In the genomic region with DNA sequence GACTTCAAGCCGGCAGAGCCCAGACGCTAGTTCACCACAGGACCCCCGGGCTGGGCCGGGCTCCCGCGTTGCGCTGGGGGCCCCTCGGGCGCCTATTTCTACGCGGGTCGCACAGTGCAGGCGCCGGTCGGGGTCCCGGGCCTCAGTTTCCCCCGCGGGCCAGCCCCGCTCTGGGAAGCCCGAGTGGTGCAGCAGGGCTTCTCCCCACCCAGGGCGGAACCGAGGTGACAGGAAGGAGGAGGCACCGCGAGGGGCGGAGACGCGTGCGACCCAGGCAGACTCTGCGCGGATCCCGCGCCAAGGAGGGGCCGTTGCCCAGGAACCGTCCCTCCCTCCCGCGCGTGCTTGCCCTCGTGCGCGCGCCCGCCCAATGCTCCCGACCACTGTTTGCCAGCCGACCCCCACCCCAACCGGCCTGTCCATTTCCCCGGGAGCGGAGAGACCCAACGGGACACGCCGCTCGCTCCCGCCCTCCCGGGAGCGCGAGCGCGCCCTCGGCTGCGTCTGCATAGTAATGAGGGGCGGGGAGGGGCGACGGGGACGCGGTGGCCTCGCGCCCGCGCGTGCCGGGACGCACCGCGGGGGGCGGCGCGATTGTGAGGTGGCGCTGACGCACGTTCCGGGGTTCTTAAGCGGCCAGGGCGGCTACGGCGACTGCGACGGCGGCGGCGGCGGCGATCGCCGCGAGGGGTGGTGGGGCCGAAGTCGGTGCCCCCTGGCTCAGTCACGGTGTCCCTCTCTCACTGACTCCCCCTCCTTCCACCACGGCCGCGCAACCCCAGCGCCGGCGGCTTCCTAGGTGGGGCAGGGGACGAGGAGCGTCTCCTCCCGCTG, we compare ENCODE assay signal across 8 cellular contexts. TPM values are rescaled to one million over a fixed set of nuclear protein-coding genes. Genes with fewer than 3 reads are reported as not detected.
DNase-seq lines count a peak whose midpoint lies in the region; ATAC-seq and TF ChIP-seq lines count a peak whose summit lies in the region.

Gene CPEB2 (plus strand): TSS at position 657 of the 834 bp plus-strand sequence. CDS start 193 bp downstream, outside the sequence.

- TF ChIP-seq RAD21 in Ishikawa (IDR thresholded peaks at IDR 0.05; ENCODE audit: low read depth): no peak

- TF ChIP-seq CTCF in DND-41 (IDR thresholded peaks at IDR 0.05; ENCODE audit: borderline replicate concordance, extremely low read depth, low read length, poor library complexity, severe bottlenecking) (no peak), fibroblast of mammary gland (conservative IDR thresholded peaks at IDR 0.05; ENCODE audit: control insufficient read depth, insufficient read depth, low read depth, low read length) (no peak)

- DNase-seq in DND-41 (peak; percentile 88), fibroblast of mammary gland (ENCODE audit: low read depth) (peak; percentile 94)
- DNase-seq in activated T-helper 9 cell treated with anti-CD3 and anti-CD28 coated beads, Interleukin-2, amount 50 U/mL, for 16 hours (ENCODE audit: low read depth): peak; percentile 87
- peak; percentile 94 for DNase-seq in natural killer cell treated with Interleukin-12 subunit alpha and Interleukin-12 subunit beta and Interleukin-15 and Interleukin-18, amount 100 ng/mL, for 72 hours (ENCODE audit: low spot score)
- DNase-seq in stimulated activated naive CD4-positive, alpha-beta T cell treated with Interleukin-2 at 50 U/mL for 16 hours (lab: John Stamatoyannopoulos, UW): peak; percentile 94

- H3K9me3 Mint-ChIP-seq in natural killer cell treated with Interleukin-12 subunit alpha and Interleukin-12 subunit beta and Interleukin-15 and Interleukin-18, amount 100 ng/mL, for 72 hours: no peaks in the 10 kb centered on the region

- peak within 1 kb of the TSS; percentile 82 to 90 for H3K27ac Mint-ChIP-seq in natural killer cell treated with Interleukin-12 subunit alpha and Interleukin-12 subunit beta and Interleukin-15 and Interleukin-18, amount 100 ng/mL, for 72 hours

- peaks cover 4% of the 10 kb centered on the region; the same call in 1 of the 2 replicates for H4K20me1 ChIP-seq in DND-41 (ENCODE audit: insufficient read depth, low read length)

- no peaks in the 10 kb centered on the region for H3K36me3 Mint-ChIP-seq in natural killer cell treated with Interleukin-12 subunit alpha and Interleukin-12 subunit beta and Interleukin-15 and Interleukin-18, amount 100 ng/mL, for 72 hours

- H3K79me2 ChIP-seq in DND-41 (ENCODE audit: insufficient read depth, low read length): no peaks in the 10 kb centered on the region

- ATAC-seq in DND-41 (ENCODE audit: insufficient read depth, low read depth) (peak; percentile 81), GM21619 (IDR thresholded peaks at IDR 0.05; ENCODE audit: unreplicated experiment) (peak; percentile 59)
- peak; percentile 84 to 88 for ATAC-seq in natural killer cell treated with Interleukin-12 subunit alpha and Interleukin-12 subunit beta and Interleukin-15 and Interleukin-18, amount 100 ng/mL, for 72 hours

- H2AFZ ChIP-seq in DND-41 (ENCODE audit: low read depth, low read length): peak within 1 kb of the TSS; percentile 83

- H3K4me1 ChIP-seq in DND-41 (ENCODE audit: insufficient read depth, low read length): peaks cover 25% of the 10 kb centered on the region

- TF ChIP-seq EP300 in Ishikawa (IDR thresholded peaks at IDR 0.05; ENCODE audit: borderline replicate concordance): peak; percentile 46; the same call in 1 of the 2 replicates

- peak within 1 kb of the TSS; percentile 86 for H3K27ac ChIP-seq in DND-41 (ENCODE audit: low read length)

- H3K9ac ChIP-seq in DND-41 (ENCODE audit: low read depth, low read length): peak within 1 kb of the TSS; percentile 82

- H3K4me3 ChIP-seq in DND-41 (ENCODE audit: low read depth in 1 of 2, low read length in 2 of 2) (peak within 1 kb of the TSS; percentile 57 to 95), fibroblast of mammary gland (ENCODE audit: control insufficient read depth, low read depth, low read length) (peak within 1 kb of the TSS; percentile 77)

- peak within 1 kb of the TSS; percentile 91 for H3K4me3 Mint-ChIP-seq in natural killer cell treated with Interleukin-12 subunit alpha and Interleukin-12 subunit beta and Interleukin-15 and Interleukin-18, amount 100 ng/mL, for 72 hours

- TF ChIP-seq POLR2A in Raji (IDR thresholded peaks at IDR 0.05; ENCODE audit: insufficient read depth, low read depth, low read length): peak; percentile 91

- peak within 1 kb of the TSS; percentile 94 for H3K4me2 ChIP-seq in DND-41 (ENCODE audit: insufficient read depth, low read length)

- peaks cover 19 to 31% of the 10 kb centered on the region in 2 donors for H3K4me1 Mint-ChIP-seq in natural killer cell treated with Interleukin-12 subunit alpha and Interleukin-12 subunit beta and Interleukin-15 and Interleukin-18, amount 100 ng/mL, for 72 hours (ENCODE audit: low read depth in 2 of 2)

- no peaks in the 10 kb centered on the region for H3K36me3 ChIP-seq in DND-41 (ENCODE audit: insufficient read depth, low read length)

- H3K27me3 ChIP-seq in DND-41 (ENCODE audit: insufficient read depth, low read length, poor library complexity): peaks cover 52% of the 10 kb centered on the region

- H3K9me3 ChIP-seq in DND-41 (ENCODE audit: insufficient read depth, low read length, severe bottlenecking): no peaks in the 10 kb centered on the region

- H3K27me3 Mint-ChIP-seq in natural killer cell treated with Interleukin-12 subunit alpha and Interleukin-12 subunit beta and Interleukin-15 and Interleukin-18, amount 100 ng/mL, for 72 hours: no peaks in the 10 kb centered on the region

TF ChIP-seq in Ishikawa, 13 proteins besides CTCF, POLR2A, EP300 and RAD21:
- TF ChIP-seq FOXM1 (IDR thresholded peaks at IDR 0.05; ENCODE audit: borderline replicate concordance, low read depth): no peak
- TF ChIP-seq TEAD4 (IDR thresholded peaks at IDR 0.05): peak; percentile 11
- no peak for TF ChIP-seq EGR1 (IDR thresholded peaks at IDR 0.05)
- TF ChIP-seq CREB1 (IDR thresholded peaks at IDR 0.05; ENCODE audit: low read depth): peak; percentile 76; the same call in 1 of the 2 replicates
- peak; percentile 55; the same call in 1 of the 2 replicates for TF ChIP-seq NFIC (IDR thresholded peaks at IDR 0.05)
- TF ChIP-seq ZBTB7A (IDR thresholded peaks at IDR 0.05; ENCODE audit: low read depth): peak; percentile 64
- TF ChIP-seq TCF12 (IDR thresholded peaks at IDR 0.05; ENCODE audit: low read depth): 0 out of 2 replicates have a peak, but pooled peaks have one; percentile 6

RNA-seq across cellular contexts. Expression of gene CPEB2, which starts in this region (rescaled TPM):
- total RNA-seq in natural killer cell treated with Interleukin-12 subunit alpha and Interleukin-12 subunit beta and Interleukin-15 and Interleukin-18, amount 100 ng/mL, for 72 hours: 1 to 10 TPM; 5.4 to 8.6 TPM

Comparison
In these comparisons a context has a peak if more than half of its experiments do, and no peak if none do; other contexts are left out.
1. Peak in every context shown above with its lines: DNase-seq, ATAC-seq, H3K4me3 ChIP-seq and H3K27ac ChIP-seq.